1 cellular context compared by ENCODE assay signal in the genomic region with DNA sequence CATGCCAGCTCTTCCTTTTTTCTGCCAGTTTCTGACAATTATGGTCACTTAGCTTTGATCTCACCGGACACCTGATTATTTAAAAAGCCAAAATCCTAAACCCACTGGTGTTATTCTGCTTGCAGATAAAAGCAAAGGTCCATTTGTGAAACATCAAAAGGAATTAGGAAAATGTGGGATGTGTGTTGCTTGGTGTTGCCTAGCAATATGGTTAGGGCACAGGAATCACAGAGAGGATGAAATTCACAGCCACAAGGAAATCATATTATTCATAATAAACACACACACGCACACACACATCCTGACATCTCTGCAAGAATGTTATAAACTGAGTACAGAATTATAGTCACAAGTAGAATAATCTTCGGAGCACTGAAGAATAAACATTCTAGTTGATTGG.
TF ChIP-seq lines count a peak whose summit lies in the region.

No MANE protein-coding gene starts in this region.

TF ChIP-seq in SK-N-SH treated with all-trans-retinoic acid at 6 μM for 48 hours, 23 proteins besides CTCF, POLR2A, EP300 and RAD21 (continued from another document):
- TF ChIP-seq, protein P1, sequence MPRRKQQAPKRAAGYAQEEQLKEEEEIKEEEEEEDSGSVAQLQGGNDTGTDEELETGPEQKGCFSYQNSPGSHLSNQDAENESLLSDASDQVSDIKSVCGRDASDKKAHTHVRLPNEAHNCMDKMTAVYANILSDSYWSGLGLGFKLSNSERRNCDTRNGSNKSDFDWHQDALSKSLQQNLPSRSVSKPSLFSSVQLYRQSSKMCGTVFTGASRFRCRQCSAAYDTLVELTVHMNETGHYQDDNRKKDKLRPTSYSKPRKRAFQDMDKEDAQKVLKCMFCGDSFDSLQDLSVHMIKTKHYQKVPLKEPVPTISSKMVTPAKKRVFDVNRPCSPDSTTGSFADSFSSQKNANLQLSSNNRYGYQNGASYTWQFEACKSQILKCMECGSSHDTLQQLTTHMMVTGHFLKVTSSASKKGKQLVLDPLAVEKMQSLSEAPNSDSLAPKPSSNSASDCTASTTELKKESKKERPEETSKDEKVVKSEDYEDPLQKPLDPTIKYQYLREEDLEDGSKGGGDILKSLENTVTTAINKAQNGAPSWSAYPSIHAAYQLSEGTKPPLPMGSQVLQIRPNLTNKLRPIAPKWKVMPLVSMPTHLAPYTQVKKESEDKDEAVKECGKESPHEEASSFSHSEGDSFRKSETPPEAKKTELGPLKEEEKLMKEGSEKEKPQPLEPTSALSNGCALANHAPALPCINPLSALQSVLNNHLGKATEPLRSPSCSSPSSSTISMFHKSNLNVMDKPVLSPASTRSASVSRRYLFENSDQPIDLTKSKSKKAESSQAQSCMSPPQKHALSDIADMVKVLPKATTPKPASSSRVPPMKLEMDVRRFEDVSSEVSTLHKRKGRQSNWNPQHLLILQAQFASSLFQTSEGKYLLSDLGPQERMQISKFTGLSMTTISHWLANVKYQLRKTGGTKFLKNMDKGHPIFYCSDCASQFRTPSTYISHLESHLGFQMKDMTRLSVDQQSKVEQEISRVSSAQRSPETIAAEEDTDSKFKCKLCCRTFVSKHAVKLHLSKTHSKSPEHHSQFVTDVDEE (CRISPR knock-in tag; IDR thresholded peaks at IDR 0.05), result no peak
- TF ChIP-seq, protein P2, sequence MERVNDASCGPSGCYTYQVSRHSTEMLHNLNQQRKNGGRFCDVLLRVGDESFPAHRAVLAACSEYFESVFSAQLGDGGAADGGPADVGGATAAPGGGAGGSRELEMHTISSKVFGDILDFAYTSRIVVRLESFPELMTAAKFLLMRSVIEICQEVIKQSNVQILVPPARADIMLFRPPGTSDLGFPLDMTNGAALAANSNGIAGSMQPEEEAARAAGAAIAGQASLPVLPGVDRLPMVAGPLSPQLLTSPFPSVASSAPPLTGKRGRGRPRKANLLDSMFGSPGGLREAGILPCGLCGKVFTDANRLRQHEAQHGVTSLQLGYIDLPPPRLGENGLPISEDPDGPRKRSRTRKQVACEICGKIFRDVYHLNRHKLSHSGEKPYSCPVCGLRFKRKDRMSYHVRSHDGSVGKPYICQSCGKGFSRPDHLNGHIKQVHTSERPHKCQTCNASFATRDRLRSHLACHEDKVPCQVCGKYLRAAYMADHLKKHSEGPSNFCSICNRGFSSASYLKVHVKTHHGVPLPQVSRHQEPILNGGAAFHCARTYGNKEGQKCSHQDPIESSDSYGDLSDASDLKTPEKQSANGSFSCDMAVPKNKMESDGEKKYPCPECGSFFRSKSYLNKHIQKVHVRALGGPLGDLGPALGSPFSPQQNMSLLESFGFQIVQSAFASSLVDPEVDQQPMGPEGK (CRISPR knock-in tag; IDR thresholded peaks at IDR 0.05; ENCODE audit: borderline replicate concordance), result no peak
- TF ChIP-seq ZNF8 (CRISPR knock-in tag; IDR thresholded peaks at IDR 0.05) (no peak), ZNF565 (CRISPR knock-in tag; conservative IDR thresholded peaks at IDR 0.05; ENCODE audit: low read depth) (no peak), BACH2 (CRISPR knock-in tag; IDR thresholded peaks at IDR 0.05; ENCODE audit: borderline replicate concordance) (no peak), ZC3H10 (CRISPR knock-in tag; IDR thresholded peaks at IDR 0.05) (no peak), TCF4 (CRISPR knock-in tag; IDR thresholded peaks at IDR 0.05; ENCODE audit: borderline replicate concordance) (no peak), ESRRG (CRISPR knock-in tag; IDR thresholded peaks at IDR 0.05) (no peak), OSR1 (CRISPR knock-in tag; IDR thresholded peaks at IDR 0.05) (no peak), ZNF70 (CRISPR knock-in tag; IDR thresholded peaks at IDR 0.05) (no peak), PPARA (CRISPR knock-in tag; IDR thresholded peaks at IDR 0.05; ENCODE audit: borderline replicate concordance) (no peak), TOX (CRISPR knock-in tag; IDR thresholded peaks at IDR 0.05; ENCODE audit: borderline replicate concordance) (no peak), RARB (CRISPR knock-in tag; IDR thresholded peaks at IDR 0.05) (no peak), CSDC2 (CRISPR knock-in tag; IDR thresholded peaks at IDR 0.05) (no peak), ISL1 (CRISPR knock-in tag; IDR thresholded peaks at IDR 0.05) (no peak), GLIS3 (CRISPR knock-in tag; IDR thresholded peaks at IDR 0.05) (no peak)
- TF ChIP-seq, protein P3, sequence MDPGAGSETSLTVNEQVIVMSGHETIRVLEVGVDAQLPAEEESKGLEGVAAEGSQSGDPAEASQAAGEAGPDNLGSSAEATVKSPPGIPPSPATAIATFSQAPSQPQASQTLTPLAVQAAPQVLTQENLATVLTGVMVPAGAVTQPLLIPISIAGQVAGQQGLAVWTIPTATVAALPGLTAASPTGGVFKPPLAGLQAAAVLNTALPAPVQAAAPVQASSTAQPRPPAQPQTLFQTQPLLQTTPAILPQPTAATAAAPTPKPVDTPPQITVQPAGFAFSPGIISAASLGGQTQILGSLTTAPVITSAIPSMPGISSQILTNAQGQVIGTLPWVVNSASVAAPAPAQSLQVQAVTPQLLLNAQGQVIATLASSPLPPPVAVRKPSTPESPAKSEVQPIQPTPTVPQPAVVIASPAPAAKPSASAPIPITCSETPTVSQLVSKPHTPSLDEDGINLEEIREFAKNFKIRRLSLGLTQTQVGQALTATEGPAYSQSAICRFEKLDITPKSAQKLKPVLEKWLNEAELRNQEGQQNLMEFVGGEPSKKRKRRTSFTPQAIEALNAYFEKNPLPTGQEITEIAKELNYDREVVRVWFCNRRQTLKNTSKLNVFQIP (CRISPR knock-in tag; IDR thresholded peaks at IDR 0.05; ENCODE audit: borderline replicate concordance, low read depth), result no peak
